Comparison of ENCODE assay signal across 24 cellular contexts in genomic region chr4:21992330-21992729, GRCh38. TPM values are rescaled to one million over a fixed set of nuclear protein-coding genes. Genes with fewer than 3 reads are reported as not detected.
DNase-seq lines count a peak whose midpoint lies in the region; FAIRE-seq and TF ChIP-seq lines count a peak whose summit lies in the region.
"Had no signal": no experiment of that assay in that cellular context is flagged by ENCODE, and none has a peak within 500 bp of the region (broad histone marks: within the 10 kb centered on the region; RNA-seq: fewer than 3 reads in every experiment).

No MANE protein-coding gene starts in this region.

- H3K4me2 ChIP-seq in GM23248 (ENCODE audit: unreplicated experiment) (peak overlapping the region; percentile 77), astrocyte (ENCODE audit: low read length) (peak overlapping the region; percentile 25)

- H3K9me2 ChIP-seq in GM23248 (ENCODE audit: insufficient read depth) = no peaks in the 10 kb centered on the region

- H3K27me3 Mint-ChIP-seq in astrocyte (ENCODE audit: low read depth, unreplicated experiment) = no peaks in the 10 kb centered on the region
- H3K27me3 Mint-ChIP-seq: activated naive CD8-positive, alpha-beta T cell treated with anti-CD3 and anti-CD28 coated beads for 36 hours; activated T-helper 17 cell treated with anti-CD3 and anti-CD28 coated beads, Interleukin-2, amount 50 U/mL, for 72 hours; natural killer cell treated with Interleukin-12 subunit alpha and Interleukin-12 subunit beta and Interleukin-15 and Interleukin-18, amount 100 ng/mL, for 72 hours had no signal

- H3K4me1 Mint-ChIP-seq in astrocyte (ENCODE audit: low read depth, unreplicated experiment) = peaks cover 15% of the 10 kb centered on the region
- H3K4me1 Mint-ChIP-seq: activated naive CD8-positive, alpha-beta T cell treated with anti-CD3 and anti-CD28 coated beads for 36 hours; activated T-helper 17 cell treated with anti-CD3 and anti-CD28 coated beads, Interleukin-2, amount 50 U/mL, for 72 hours; mesothelial cell of epicardium had no signal

- H3K9ac ChIP-seq in GM23248 = no peak overlapping the region
- no peak overlapping the region for H3K9ac ChIP-seq in astrocyte (ENCODE audit: low read length)

- H3K9me3 ChIP-seq in GM23248 (ENCODE audit: low read depth) = no peaks in the 10 kb centered on the region
- H3K9me3 ChIP-seq in astrocyte (ENCODE audit: insufficient read depth, low read depth, low read length) = no peaks in the 10 kb centered on the region
- H3K9me3 ChIP-seq: BE2C, Caco-2, transverse colon had no signal

- peaks cover 1% of the 10 kb centered on the region for H3K9me3 Mint-ChIP-seq in astrocyte (ENCODE audit: unreplicated experiment)

- no peak overlapping the region for H3K27ac Mint-ChIP-seq in astrocyte (ENCODE audit: unreplicated experiment)
- H3K27ac Mint-ChIP-seq: activated naive CD8-positive, alpha-beta T cell treated with anti-CD3 and anti-CD28 coated beads for 36 hours; activated T-helper 17 cell treated with anti-CD3 and anti-CD28 coated beads, Interleukin-2, amount 50 U/mL, for 72 hours; mesothelial cell of epicardium; natural killer cell treated with Interleukin-12 subunit alpha and Interleukin-12 subunit beta and Interleukin-15 and Interleukin-18, amount 100 ng/mL, for 72 hours had no signal

- no peaks in the 10 kb centered on the region for H3K27me3 ChIP-seq in GM23248 (replicated peaks; ENCODE audit: insufficient read depth)
- no peaks in the 10 kb centered on the region for H3K27me3 ChIP-seq in astrocyte (ENCODE audit: insufficient read depth, low read length)
- H3K27me3 ChIP-seq: BE2C, breast epithelium, transverse colon had no signal

- H3K79me2 ChIP-seq in GM23248 (ENCODE audit: insufficient read depth) = no peaks in the 10 kb centered on the region
- no peaks in the 10 kb centered on the region for H3K79me2 ChIP-seq in astrocyte (ENCODE audit: insufficient read depth, low read length)

- H3K27ac ChIP-seq in GM23248 (0 out of 2 replicates have a peak overlapping the region, but pooled peaks have one; percentile 20), astrocyte (ENCODE audit: low read depth, low read length) (no peak overlapping the region)
- H3K27ac ChIP-seq: breast epithelium had no signal

- peak; percentile 57 for DNase-seq in GM23248
- peak; percentile 72 for DNase-seq in astrocyte (ENCODE audit: low read depth)
- DNase-seq in fibroblast of the aortic adventitia (ENCODE audit: low read depth) = peak; percentile 92
- DNase-seq in DMS153 treated with DMSO at 0.1 percent for 48 hours (lab: John Stamatoyannopoulos, UW; ENCODE audit: unreplicated experiment) = no peak
- DNase-seq in HuH-7 (ENCODE audit: low spot score) = no peak
- DNase-seq in mesenteric fat pad (ENCODE audit: low spot score) = no peak
- DNase-seq in NCI-H128 (lab: John Stamatoyannopoulos, UW; ENCODE audit: unreplicated experiment) = no peak
- DNase-seq: activated CD4-positive, alpha-beta T cell treated with anti-CD3 and anti-CD28 coated beads for 48 hours; activated naive CD8-positive, alpha-beta T cell treated with anti-CD3 and anti-CD28 coated beads for 36 hours; BE2C; Caco-2; IMR-90; NCI-H1694 treated with DMSO at 0.1 percent for 48 hours; NCI-H774; SHP77; small intestine; stimulated activated naive CD8-positive, alpha-beta T cell treated with anti-CD3 and anti-CD28 coated beads, Interleukin-15, Interleukin-2, amounts not matched to agents 100 U/mL and 50 U/mL, for 24 hours; transverse colon had no signal

- 0% methylated on average over 1 of the region's 1 CpG for WGBS in GM23248 (ENCODE audit: low coverage in 1 of 2, low lambda C conversion rate in 2 of 2, missing lambda C conversion rate in 2 of 2), 2 experiments

- peak; percentile 71 for FAIRE-seq in astrocyte (lab: Jason Lieb, UNC)
- FAIRE-seq: small intestine had no signal

- no peaks in the 10 kb centered on the region for H3K36me3 Mint-ChIP-seq in astrocyte (ENCODE audit: low read depth, unreplicated experiment)
- H3K36me3 Mint-ChIP-seq: activated naive CD8-positive, alpha-beta T cell treated with anti-CD3 and anti-CD28 coated beads for 36 hours; mesothelial cell of epicardium had no signal

- H3K4me1 ChIP-seq in GM23248 (ENCODE audit: insufficient read depth) (peaks cover 21% of the 10 kb centered on the region), astrocyte (ENCODE audit: insufficient read depth, low read length) (no peaks in the 10 kb centered on the region)
- H3K4me1 ChIP-seq: BE2C, breast epithelium, Caco-2 had no signal

- peak overlapping the region; percentile 37 for H3K4me3 ChIP-seq in GM23248
- no peak overlapping the region for H3K4me3 ChIP-seq in astrocyte (ENCODE audit: insufficient read depth, low read depth, low read length)
- H3K4me3 ChIP-seq in fibroblast of the aortic adventitia (ENCODE audit: low read depth, low read length) = no peak overlapping the region
- H3K4me3 ChIP-seq: breast epithelium, transverse colon had no signal

- no peaks in the 10 kb centered on the region for H4K20me1 ChIP-seq in GM23248 (ENCODE audit: insufficient read depth)
- H4K20me1 ChIP-seq in astrocyte (ENCODE audit: insufficient read depth, low read length) = no peaks in the 10 kb centered on the region

- in situ Hi-C loops in GM23248 (cut with MboI) = no loop called here

- TF ChIP-seq CTCF in astrocyte (IDR thresholded peaks at IDR 0.05; ENCODE audit: insufficient read depth, low read depth, low read length) = no peak
- TF ChIP-seq CTCF in fibroblast of the aortic adventitia (IDR thresholded peaks at IDR 0.05; ENCODE audit: insufficient read depth, low read length) = no peak

- peaks cover 17% of the 10 kb centered on the region; the same call in 1 of the 2 replicates for H3F3A ChIP-seq in GM23248 (ENCODE audit: insufficient read depth)

- H2AFZ ChIP-seq in GM23248 (no peak overlapping the region), astrocyte (ENCODE audit: low read depth, low read length) (no peak overlapping the region)

- H3K36me3 ChIP-seq in GM23248 (ENCODE audit: low read depth) (no peaks in the 10 kb centered on the region), astrocyte (ENCODE audit: insufficient read depth, low read length) (no peaks in the 10 kb centered on the region)
- H3K36me3 ChIP-seq: BE2C, breast epithelium, transverse colon had no signal

- no peak overlapping the region for H3K4me3 Mint-ChIP-seq in astrocyte (ENCODE audit: unreplicated experiment)
- H3K4me3 Mint-ChIP-seq: activated naive CD8-positive, alpha-beta T cell treated with anti-CD3 and anti-CD28 coated beads for 36 hours; activated T-helper 17 cell treated with anti-CD3 and anti-CD28 coated beads, Interleukin-2, amount 50 U/mL, for 72 hours; mesothelial cell of epicardium; natural killer cell treated with Interleukin-12 subunit alpha and Interleukin-12 subunit beta and Interleukin-15 and Interleukin-18, amount 100 ng/mL, for 72 hours had no signal

RNA-seq across cellular contexts. Expression of gene KCNIP4, which starts 43.8 kb away (rescaled TPM):
- not detected in 2 replicates for total RNA-seq in GM23248 (2014; rRNA removed; shearing (Covaris generic))
- polyA plus RNA-seq in GM23248 (2016; fragmentation: Nextera tagmentation; extraction: Ambion mirVana) = 0.65 TPM in 2 replicates
- total RNA-seq in astrocyte = 0.26 and 0.59 TPM in 2 replicates
- 0.82 and 1.7 TPM in 2 replicates for total RNA-seq in fibroblast of the aortic adventitia (ENCODE audit: low replicate concordance)
- not detected for total RNA-seq in mesenteric fat pad
- total RNA-seq: activated naive CD8-positive, alpha-beta T cell treated with anti-CD3 and anti-CD28 coated beads for 36 hours; activated T-helper 17 cell treated with anti-CD3 and anti-CD28 coated beads, Interleukin-2, amount 50 U/mL, for 72 hours; Caco-2; Daoy; IMR-90; left lobe of liver; natural killer cell treated with Interleukin-12 subunit alpha and Interleukin-12 subunit beta and Interleukin-15 and Interleukin-18, amount 100 ng/mL, for 72 hours had no signal
- polyA plus RNA-seq: IMR-90 had no signal

Comparison
In these comparisons a context has a peak if more than half of its experiments do, and no peak if none do; other contexts are left out.
1. DNase-seq: peak in GM23248 (single experiment), astrocyte (single experiment) and fibroblast of the aortic adventitia (single experiment); none in DMS153 treated with DMSO at 0.1 percent for 48 hours (single experiment), HuH-7 (single experiment), mesenteric fat pad (single experiment) and NCI-H128 (single experiment).